8 cellular contexts compared by ENCODE assay signal in the genomic region with DNA sequence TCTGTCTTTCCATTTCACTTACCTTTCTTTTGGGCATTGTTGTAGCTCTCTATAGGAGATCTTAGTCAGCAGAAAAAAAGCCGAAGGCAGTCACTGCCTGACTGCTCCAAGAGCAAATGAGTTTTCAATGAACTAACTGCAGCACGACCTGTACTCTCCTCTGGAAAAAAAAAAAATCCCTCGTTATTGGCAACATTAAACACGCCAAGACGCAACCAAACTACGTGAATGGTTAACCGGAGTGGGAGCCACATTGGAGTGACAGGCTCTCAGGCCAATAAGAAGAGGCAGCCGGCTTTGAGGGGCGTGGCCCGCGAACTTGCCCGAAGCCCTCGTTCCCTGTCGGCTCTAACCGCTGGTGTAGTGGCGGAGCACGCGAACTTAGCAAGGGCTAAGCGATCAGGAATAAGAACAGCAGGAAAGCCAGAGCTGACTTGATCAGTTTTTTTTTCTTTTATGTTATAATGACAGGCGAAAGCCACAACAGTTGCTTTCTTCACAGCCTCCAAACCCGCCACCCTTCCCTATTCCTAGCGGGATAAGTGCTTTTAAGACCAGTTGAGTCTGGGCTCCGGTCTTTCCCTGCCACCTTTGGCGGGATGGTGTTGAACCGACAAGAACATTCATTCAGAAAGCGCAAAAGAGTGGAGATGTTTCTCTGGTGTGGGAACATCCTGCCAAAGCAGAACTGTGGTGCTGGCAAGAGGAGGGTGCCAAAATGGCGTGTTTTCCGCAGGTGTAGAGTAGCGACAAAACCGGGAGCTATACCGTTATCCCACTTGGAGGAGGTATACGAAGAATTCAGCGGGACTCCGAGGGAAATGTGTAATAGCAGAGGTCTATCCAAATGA.
DNase-seq lines count a peak whose midpoint lies in the region; ATAC-seq, FAIRE-seq and TF ChIP-seq lines count a peak whose summit lies in the region.

No MANE protein-coding gene starts in this region.

- peak overlapping the region; percentile 74 for H3K27ac Mint-ChIP-seq in neural progenitor cell

- H3K4me3 ChIP-seq in neural progenitor cell, result peak overlapping the region; percentile 65
- peak overlapping the region; percentile 38 to 61 (median 53) for H3K4me3 ChIP-seq in stomach

- peak overlapping the region; percentile 89 for H3K4me3 Mint-ChIP-seq in neural progenitor cell

- H3K9me3 Mint-ChIP-seq in neural progenitor cell, result no peaks in the 10 kb centered on the region

- no peak overlapping the region for H3K9ac ChIP-seq in neural progenitor cell

- H3K79me2 ChIP-seq in neural progenitor cell (ENCODE audit: low read depth), result no peaks in the 10 kb centered on the region

- H3K36me3 ChIP-seq in neural progenitor cell (no peaks in the 10 kb centered on the region), stomach (no peaks in the 10 kb centered on the region)

- H3K4me1 ChIP-seq in neural progenitor cell (no peaks in the 10 kb centered on the region), stomach (peaks cover 0 to 8% (median 3%) of the 10 kb centered on the region in 4 donors)

- DNase-seq in DMS 273 treated with DMSO at 0.1 percent for 48 hours (lab: John Stamatoyannopoulos, UW), result peak; percentile 56
- DNase-seq in HuH-7.5 (ENCODE audit: low spot score), result peak; percentile 0
- DNase-seq in SIG-M5 (lab: John Stamatoyannopoulos, UW), result peak; percentile 71
- peak; percentile 67 for DNase-seq in activated gamma-delta T cell treated with anti-CD3 and anti-CD28 coated beads, Interleukin-2, amount 50 U/mL, for 16 hours (ENCODE audit: low read depth)
- peak; percentile 39 to 52 for DNase-seq in frontal cortex (ENCODE audit: low spot score in 2 of 2)
- DNase-seq in neural progenitor cell (ENCODE audit: low spot score), result peak; percentile 89
- peak; percentile 91 for DNase-seq in stomach

- intact Hi-C loops in stomach (cut with DNase I; ENCODE audit: low total_unique reads), result no loop called here

- peaks cover 25% of the 10 kb centered on the region for H3K27me3 ChIP-seq in neural progenitor cell
- H3K27me3 ChIP-seq in stomach, result no peaks in the 10 kb centered on the region

- FAIRE-seq in frontal cortex (lab: Jason Lieb, UNC), result no peak

- H3K4me2 ChIP-seq in neural progenitor cell, result peak overlapping the region; percentile 76

- peak; percentile 98 for ATAC-seq in GM21528 (IDR thresholded peaks at IDR 0.05; ENCODE audit: low FRiP score, unreplicated experiment)

- H3K27me3 Mint-ChIP-seq in neural progenitor cell (ENCODE audit: insufficient read depth, low read depth), result peaks cover 2% of the 10 kb centered on the region

- H3F3A ChIP-seq in neural progenitor cell (ENCODE audit: low read depth), result no peaks in the 10 kb centered on the region

- no peak for TF ChIP-seq POLR2A in stomach (IDR thresholded peaks at IDR 0.05)

- 0 to 32% (median 7%) methylated on average over 18 to 34 of the region's 34 CpGs for WGBS in stomach, 5 donors

- TF ChIP-seq CTCF in neural progenitor cell (IDR thresholded peaks at IDR 0.05), result no peak
- no peak for TF ChIP-seq CTCF in stomach (IDR thresholded peaks at IDR 0.05)

- no peaks in the 10 kb centered on the region for H3K9me3 ChIP-seq in neural progenitor cell (ENCODE audit: low read depth)
- H3K9me3 ChIP-seq in stomach, result no peaks in the 10 kb centered on the region

- no peaks in the 10 kb centered on the region for H4K20me1 ChIP-seq in neural progenitor cell (ENCODE audit: low read depth)

- no peaks in the 10 kb centered on the region for H3K36me3 Mint-ChIP-seq in neural progenitor cell

- H3K4me1 Mint-ChIP-seq in neural progenitor cell, result no peaks in the 10 kb centered on the region

- no peak for TF ChIP-seq EP300 in stomach (IDR thresholded peaks at IDR 0.05)

- H3K27ac ChIP-seq in neural progenitor cell, result no peak overlapping the region
- peak overlapping the region in 4 of 5 donors; percentile 58 to 76 (median 70) for H3K27ac ChIP-seq in stomach

- H2AFZ ChIP-seq in neural progenitor cell (replicated peaks), result peak overlapping the region; percentile 92

Comparison
In these comparisons a context has a peak if more than half of its experiments do, and no peak if none do; other contexts are left out.
1. DNase-seq: peak in every context shown above with its lines; median percentile 91 in stomach; 89 in neural progenitor cell; 71 in SIG-M5; 67 in activated gamma-delta T cell treated with anti-CD3 and anti-CD28 coated beads, Interleukin-2, amount 50 U/mL, for 16 hours; 56 in DMS 273 treated with DMSO at 0.1 percent for 48 hours; 46 in frontal cortex; 0 in HuH-7.5.